In the genomic region with DNA sequence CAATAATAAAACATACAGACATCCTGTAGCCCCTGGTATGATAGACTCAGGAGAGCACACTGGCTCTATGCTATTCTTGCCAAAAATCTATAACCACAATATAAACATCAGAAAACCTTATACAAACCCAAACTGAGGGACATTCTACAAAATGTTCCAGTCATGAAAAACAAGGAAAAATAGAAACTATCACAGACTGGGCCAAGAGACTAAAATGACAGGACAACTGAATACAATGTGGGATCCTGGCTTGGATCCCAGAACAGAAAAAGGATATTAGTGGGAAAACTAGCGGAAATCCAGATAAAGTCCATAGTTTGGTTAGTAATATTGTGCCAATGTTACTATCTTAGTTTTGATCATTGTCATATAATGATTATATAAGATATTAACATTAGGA, we compare ENCODE assay signal across 29 cellular contexts. TPM values are rescaled to one million over a fixed set of nuclear protein-coding genes. Genes with fewer than 3 reads are reported as not detected.
DNase-seq lines count a peak whose midpoint lies in the region; ATAC-seq, FAIRE-seq and TF ChIP-seq lines count a peak whose summit lies in the region.
"Had no signal": no experiment of that assay in that cellular context is flagged by ENCODE, and none has a peak within 500 bp of the region (broad histone marks: within the 10 kb centered on the region; RNA-seq: fewer than 3 reads in every experiment).

No MANE protein-coding gene starts in this region.

- BruUV-seq in endothelial cell of umbilical vein (replicated peaks; lab: Mats Ljungman, UMichigan) = no TSS peak

- no peak overlapping the region for H3K4me3 ChIP-seq in ACC112 (ENCODE audit: low read depth, low read length)
- H3K4me3 ChIP-seq in endothelial cell of umbilical vein (replicated peaks in 1 of 3; ENCODE audit: insufficient read depth in 1 of 3, low read depth in 1 of 3, low read length in 3 of 3) = peak overlapping the region in 1 of 3 experiments; percentile 11
- H3K4me3 ChIP-seq: BLaER1 treated with 17β-estradiol and CSF1 and Interleukin-3, amounts not matched to agents 10 nM and 100 nM; HAP-1; MG63; SJSA1; tibial nerve had no signal

- FAIRE-seq in endothelial cell of umbilical vein (lab: Jason Lieb, UNC) = peak; percentile 74
- FAIRE-seq: TTC549 had no signal

- H3K9me3 Mint-ChIP-seq in nephron = no peaks in the 10 kb centered on the region
- H3K9me3 Mint-ChIP-seq: activated CD4-positive, alpha-beta memory T cell treated with anti-CD3 and anti-CD28 coated beads for 36 hours; activated naive CD4-positive, alpha-beta T cell treated with anti-CD3 and anti-CD28 coated beads, Interleukin-2, amount 50 U/mL, for 24 hours; dendritic cell treated with granulocyte-macrophage colony-stimulating factor and Interleukin-4, amounts not matched to agents 40 ng/mL and 50 ng/mL, for 4 days; stimulated activated naive CD8-positive, alpha-beta T cell treated with anti-CD3 and anti-CD28 coated beads, Interleukin-15, amount 100 ng/mL, for 72 hours; T-cell had no signal

- DNase-seq in M059J (ENCODE audit: low read depth) (peak; percentile 31), endothelial cell of umbilical vein (ENCODE audit: low read depth, low spot score) (peak; percentile 87), hippocampal formation (lab: John Stamatoyannopoulos, UW) (no peak)
- DNase-seq in stimulated activated naive CD4-positive, alpha-beta T cell (lab: John Stamatoyannopoulos, UW) = no peak
- DNase-seq: activated CD4-positive, alpha-beta memory T cell treated with anti-CD3 and anti-CD28 coated beads for 36 hours; activated CD8-positive, alpha-beta memory T cell treated with anti-CD3 and anti-CD28 coated beads, Interleukin-2, amount 50 U/mL, for 48 hours; anterior cingulate cortex; caudate nucleus; DMS79; GF-D8; glutamatergic neuron; mammary epithelial cell; MG63; NCI-H1417 treated with DMSO at 0.1 percent for 48 hours; NCI-H2081 treated with DMSO at 0.1 percent for 48 hours; NCI-H748 treated with DMSO at 0.1 percent for 48 hours; stimulated activated naive CD8-positive, alpha-beta T cell treated with anti-CD3 and anti-CD28 coated beads, Interleukin-15, amount 100 ng/mL, for 72 hours; T-cell had no signal

- H3K4me3 Mint-ChIP-seq in nephron = no peak overlapping the region
- H3K4me3 Mint-ChIP-seq: activated CD4-positive, alpha-beta memory T cell treated with anti-CD3 and anti-CD28 coated beads for 36 hours; activated naive CD4-positive, alpha-beta T cell treated with anti-CD3 and anti-CD28 coated beads, Interleukin-2, amount 50 U/mL, for 24 hours; dendritic cell treated with granulocyte-macrophage colony-stimulating factor and Interleukin-4, amounts not matched to agents 40 ng/mL and 50 ng/mL, for 4 days; stimulated activated naive CD8-positive, alpha-beta T cell treated with anti-CD3 and anti-CD28 coated beads, Interleukin-15, amount 100 ng/mL, for 72 hours; T-cell had no signal

- dilution Hi-C loops in endothelial cell of umbilical vein (cut with MboI; ENCODE audit: extremely low pct_ligation_motif_present, low sequenced_read_pairs) = no loop called here

- no peaks in the 10 kb centered on the region for H3K9me1 ChIP-seq in endothelial cell of umbilical vein (replicated peaks; ENCODE audit: control insufficient read depth, extremely low read depth, insufficient read depth, low read length)

- H4K20me1 ChIP-seq in endothelial cell of umbilical vein (replicated peaks; ENCODE audit: control insufficient read depth, extremely low read depth, insufficient read depth, low read length) = no peaks in the 10 kb centered on the region
- H4K20me1 ChIP-seq: BLaER1 treated with 17β-estradiol and CSF1 and Interleukin-3, amounts not matched to agents 10 nM and 100 nM had no signal

- intact Hi-C loops in endothelial cell of umbilical vein (cut with micrococcal nuclease) = loop anchor here (1.0 kb wide), 1 partner anchor 10 kb away; no protein-coding TSS in a partner anchor

- H3K27ac ChIP-seq in ACC112 (ENCODE audit: low read depth, low read length) = peak overlapping the region; percentile 23; the same call in 1 of the 2 replicates
- H3K27ac ChIP-seq in endothelial cell of umbilical vein (ENCODE audit: insufficient read depth, low read depth, low read length) = peak overlapping the region; percentile 63
- H3K27ac ChIP-seq: BLaER1 treated with 17β-estradiol and CSF1 and Interleukin-3, amounts not matched to agents 10 nM and 100 nM; SJSA1; tibial nerve had no signal

- H3K36me3 ChIP-seq in ACC112 (ENCODE audit: insufficient read depth, low read length) (no peaks in the 10 kb centered on the region), endothelial cell of umbilical vein (ENCODE audit: control insufficient read depth in 2 of 2, extremely low read depth in 1 of 2, insufficient read depth in 2 of 2, low read length in 2 of 2) (no peaks in the 10 kb centered on the region)
- H3K36me3 ChIP-seq: BLaER1 treated with 17β-estradiol and CSF1 and Interleukin-3, amounts not matched to agents 10 nM and 100 nM; HAP-1; MG63; SJSA1; tibial nerve had no signal

- H3K27me3 ChIP-seq in ACC112 (ENCODE audit: insufficient read depth, low read length) (no peaks in the 10 kb centered on the region), endothelial cell of umbilical vein (ENCODE audit: control insufficient read depth in 2 of 2, insufficient read depth in 2 of 2, low read length in 2 of 2) (no peaks in the 10 kb centered on the region)
- H3K27me3 ChIP-seq: BLaER1 treated with 17β-estradiol and CSF1 and Interleukin-3, amounts not matched to agents 10 nM and 100 nM; MG63; SJSA1; tibial nerve had no signal

- H2AFZ ChIP-seq in ACC112 (ENCODE audit: low read length, unreplicated experiment) = peak overlapping the region; percentile 77
- H2AFZ ChIP-seq in endothelial cell of umbilical vein (ENCODE audit: low read depth, low read length) = no peak overlapping the region

- TF ChIP-seq CTCF in endothelial cell of umbilical vein (IDR thresholded peaks at IDR 0.05; ENCODE audit: extremely low read depth in 1 of 2, insufficient read depth in 1 of 2, low read depth in 1 of 2, low read length in 2 of 2) = no peak
- no peak for TF ChIP-seq CTCF in nephron (IDR thresholded peaks at IDR 0.05; ENCODE audit: unreplicated experiment in 3 of 3)

- H3K79me2 ChIP-seq in ACC112 (ENCODE audit: control insufficient read depth, insufficient read depth, low read length, unreplicated experiment) (no peaks in the 10 kb centered on the region), endothelial cell of umbilical vein (ENCODE audit: control insufficient read depth, insufficient read depth, low read length) (no peaks in the 10 kb centered on the region)

- H3K9me3 ChIP-seq in endothelial cell of umbilical vein (replicated peaks; ENCODE audit: control insufficient read depth, insufficient read depth, low read length) = no peaks in the 10 kb centered on the region
- H3K9me3 ChIP-seq: BLaER1 treated with 17β-estradiol and CSF1 and Interleukin-3, amounts not matched to agents 10 nM and 100 nM; HAP-1; MG63; SJSA1; tibial nerve had no signal

- peak overlapping the region; percentile 72 for H3K4me2 ChIP-seq in endothelial cell of umbilical vein (ENCODE audit: insufficient read depth, low read length)

- no peak for TF ChIP-seq POLR2A in endothelial cell of umbilical vein (IDR thresholded peaks at IDR 0.05; ENCODE audit: low read depth, low read length)

- peak overlapping the region in 2 of 3 experiments; percentile 13 to 29 for H3K27ac Mint-ChIP-seq in nephron
- H3K27ac Mint-ChIP-seq: activated CD4-positive, alpha-beta memory T cell treated with anti-CD3 and anti-CD28 coated beads for 36 hours; activated naive CD4-positive, alpha-beta T cell treated with anti-CD3 and anti-CD28 coated beads, Interleukin-2, amount 50 U/mL, for 24 hours; dendritic cell treated with granulocyte-macrophage colony-stimulating factor and Interleukin-4, amounts not matched to agents 40 ng/mL and 50 ng/mL, for 4 days; progenitor cell of endocrine pancreas; stimulated activated naive CD8-positive, alpha-beta T cell treated with anti-CD3 and anti-CD28 coated beads, Interleukin-15, amount 100 ng/mL, for 72 hours; T-cell had no signal

- POLR2A ChIA-PET in endothelial cell of umbilical vein (lab: Charles Lee) = no interaction called here

- H3K36me3 Mint-ChIP-seq in nephron (ENCODE audit: low read depth) = no peaks in the 10 kb centered on the region
- H3K36me3 Mint-ChIP-seq: activated CD4-positive, alpha-beta memory T cell treated with anti-CD3 and anti-CD28 coated beads for 36 hours; activated naive CD4-positive, alpha-beta T cell treated with anti-CD3 and anti-CD28 coated beads, Interleukin-2, amount 50 U/mL, for 24 hours; T-cell had no signal

- H3K27me3 Mint-ChIP-seq in nephron (ENCODE audit: low read depth) = peaks cover 6% of the 10 kb centered on the region
- H3K27me3 Mint-ChIP-seq: stimulated activated naive CD8-positive, alpha-beta T cell treated with anti-CD3 and anti-CD28 coated beads, Interleukin-15, amount 100 ng/mL, for 72 hours had no signal

- H3K4me1 ChIP-seq in ACC112 (ENCODE audit: control insufficient read depth, insufficient read depth, low read length, unreplicated experiment) (peaks cover 32% of the 10 kb centered on the region), endothelial cell of umbilical vein (ENCODE audit: control insufficient read depth, extremely low read depth, insufficient read depth, low read length) (peaks cover 52% of the 10 kb centered on the region)
- H3K4me1 ChIP-seq: HAP-1 had no signal

- peak overlapping the region; percentile 22 for H3K9ac ChIP-seq in endothelial cell of umbilical vein (replicated peaks; ENCODE audit: extremely low read depth, insufficient read depth, low read length)
- H3K9ac ChIP-seq: BLaER1 treated with 17β-estradiol and CSF1 and Interleukin-3, amounts not matched to agents 10 nM and 100 nM had no signal

- ATAC-seq in HG03039 (IDR thresholded peaks at IDR 0.05; ENCODE audit: unreplicated experiment) = no peak
- ATAC-seq: stimulated activated naive CD8-positive, alpha-beta T cell treated with anti-CD3 and anti-CD28 coated beads, Interleukin-15, amount 100 ng/mL, for 72 hours; T-cell had no signal

- H3K4me1 Mint-ChIP-seq in nephron = peaks cover 10% of the 10 kb centered on the region
- H3K4me1 Mint-ChIP-seq: activated naive CD4-positive, alpha-beta T cell treated with anti-CD3 and anti-CD28 coated beads, Interleukin-2, amount 50 U/mL, for 24 hours had no signal

- CTCF ChIA-PET in endothelial cell of umbilical vein (lab: Charles Lee) = interaction anchor here (0.8 to 2.3 kb wide), 4 partner anchors 9 to 205 kb away, joined by 3 to 6 read pairs (median 4); no protein-coding TSS in a partner anchor

TF ChIP-seq in endothelial cell of umbilical vein, 7 proteins besides CTCF, POLR2A, EP300 and RAD21 (continues in another document):
- TF ChIP-seq POLR2AphosphoS5 (IDR thresholded peaks at IDR 0.05; ENCODE audit: insufficient read depth, low read depth, low read length) = peak; percentile 34

RNA-seq across cellular contexts. Expression of gene EPAS1, which starts 29.6 kb away (rescaled TPM):
- 22.0 and 23.7 TPM in 2 replicates for total RNA-seq in M059J (2014; rRNA removed; shearing (Covaris generic))
- total RNA-seq in endothelial cell of umbilical vein = 374 and 397 TPM in 2 replicates
- polyA plus RNA-seq in endothelial cell of umbilical vein = 214 and 229 TPM in 2 replicates
- polyA plus RNA-seq in endothelial cell of umbilical vein (2011; cell fraction: cytosol; rRNA removed) = 316 and 329 TPM in 2 replicates
- polyA plus RNA-seq in endothelial cell of umbilical vein (2011; cell fraction: nucleus; rRNA removed) = 257 and 293 TPM in 2 replicates
- 294 and 311 TPM in 2 replicates for polyA plus RNA-seq in endothelial cell of umbilical vein (2012)
- polyA minus RNA-seq in endothelial cell of umbilical vein = 334 and 376 TPM in 2 replicates
- 84.9 TPM for polyA minus RNA-seq in endothelial cell of umbilical vein (2011; cell fraction: cytosol; rRNA and poly(A)+ RNA removed)
- polyA minus RNA-seq in endothelial cell of umbilical vein (2011; cell fraction: nucleus; rRNA and poly(A)+ RNA removed) = 192 and 214 TPM in 2 replicates

Comparison
In these comparisons a context has a peak if more than half of its experiments do, and no peak if none do; other contexts are left out.
1. DNase-seq: peak in M059J (single experiment) and endothelial cell of umbilical vein (single experiment); none in hippocampal formation (0 of 2) and stimulated activated naive CD4-positive, alpha-beta T cell (0 of 6).
2. RNA of gene EPAS1, which starts 29.6 kb away (total RNA-seq): 374 to 397 TPM in endothelial cell of umbilical vein; 22.0 to 23.7 TPM in M059J; every median in the first group is over 10 times any median in the second.